In genomic region chr5:59506285-59506877, GRCh38 we compare ENCODE assay signal across 9 cellular contexts.
DNase-seq lines count a peak whose midpoint lies in the region; ATAC-seq and TF ChIP-seq lines count a peak whose summit lies in the region.
"Had no signal": no experiment of that assay in that cellular context is flagged by ENCODE, and none has a peak within 500 bp of the region (broad histone marks: within the 10 kb centered on the region; RNA-seq: fewer than 3 reads in every experiment).

No MANE protein-coding gene starts in this region.

- 25% methylated on average over 1 of the region's 1 CpG for WGBS in right lobe of liver (ENCODE audit: insufficient coverage, low coverage, low lambda C conversion rate, missing lambda C conversion rate)

- H3K4me1 ChIP-seq in MM.1S (ENCODE audit: low read length) (no peaks in the 10 kb centered on the region), right lobe of liver (no peaks in the 10 kb centered on the region)
- H3K4me1 ChIP-seq: SJCRH30 had no signal

- no peaks in the 10 kb centered on the region for H3K9me3 ChIP-seq in MM.1S (replicated peaks; ENCODE audit: insufficient read depth, low read length)
- H3K9me3 ChIP-seq in right lobe of liver = no peaks in the 10 kb centered on the region
- H3K9me3 ChIP-seq: SJCRH30 had no signal

- H3F3A ChIP-seq in MM.1S (ENCODE audit: insufficient read depth, low read length) = no peaks in the 10 kb centered on the region

- H3K27ac ChIP-seq in MM.1S (ENCODE audit: low read length) = no peak overlapping the region
- no peak overlapping the region for H3K27ac ChIP-seq in right lobe of liver
- H3K27ac ChIP-seq: SJCRH30 had no signal

- H3K27me3 ChIP-seq in MM.1S (replicated peaks; ENCODE audit: insufficient read depth, low read length) (no peaks in the 10 kb centered on the region), right lobe of liver (no peaks in the 10 kb centered on the region)
- H3K27me3 ChIP-seq: SJCRH30 had no signal

- intact Hi-C loops in right lobe of liver (cut with DNase I) = loop anchor here in 1 of 2 donors (10.0 kb wide), 1 partner anchor 168 kb away; no protein-coding TSS in a partner anchor

- no peaks in the 10 kb centered on the region for H3K36me3 ChIP-seq in MM.1S (replicated peaks; ENCODE audit: insufficient read depth, low read length)
- H3K36me3 ChIP-seq in right lobe of liver = no peaks in the 10 kb centered on the region
- H3K36me3 ChIP-seq: SJCRH30 had no signal

- H3K4me2 ChIP-seq in MM.1S (ENCODE audit: low read depth, low read length) = no peak overlapping the region

- TF ChIP-seq POLR2A in right lobe of liver (IDR thresholded peaks at IDR 0.05) = no peak

- H3K9ac ChIP-seq in MM.1S (ENCODE audit: low read length) = no peak overlapping the region

- ATAC-seq in right lobe of liver (peak in 1 of 4 donors; percentile 42), HG02759 (IDR thresholded peaks at IDR 0.05; ENCODE audit: unreplicated experiment) (no peak)

- no peak overlapping the region for H2AFZ ChIP-seq in MM.1S (ENCODE audit: low read length)

- DNase-seq in COR-L47 (lab: John Stamatoyannopoulos, UW) (peak; percentile 22), MM.1S (peak; percentile 56), amniotic stem cell (lab: John Stamatoyannopoulos, UW) (peak; percentile 46), right lobe of liver (no peak), activated T-cell treated with anti-CD3 and anti-CD28 coated beads for 4 hours (no peak), glomerular visceral epithelial cell (ENCODE audit: extremely low spot score) (no peak)
- no peak for DNase-seq in activated naive CD4-positive, alpha-beta T cell (lab: John Stamatoyannopoulos, UW)

- H3K4me3 ChIP-seq in MM.1S (ENCODE audit: low read length) (no peak overlapping the region), right lobe of liver (no peak overlapping the region)
- H3K4me3 ChIP-seq: SJCRH30 had no signal

- H3K79me2 ChIP-seq in MM.1S (ENCODE audit: low read length) = no peaks in the 10 kb centered on the region

- H4K20me1 ChIP-seq in MM.1S (ENCODE audit: insufficient read depth, low read length) = no peaks in the 10 kb centered on the region

- TF ChIP-seq CTCF in MM.1S (IDR thresholded peaks at IDR 0.05; ENCODE audit: low read length) (peak; percentile 56), right lobe of liver (IDR thresholded peaks at IDR 0.05) (peak; percentile 54 to 63 (median 56))

- H3K9me2 ChIP-seq in MM.1S (replicated peaks; ENCODE audit: insufficient read depth, low read length) = no peaks in the 10 kb centered on the region

Comparison
In these comparisons a context has a peak if more than half of its experiments do, and no peak if none do; other contexts are left out.
1. DNase-seq: peak in COR-L47 (single experiment), MM.1S (single experiment) and amniotic stem cell (single experiment); none in right lobe of liver (0 of 3), activated T-cell treated with anti-CD3 and anti-CD28 coated beads for 4 hours (single experiment), activated naive CD4-positive, alpha-beta T cell (0 of 4) and glomerular visceral epithelial cell (single experiment).